8 cellular contexts compared by ENCODE assay signal in genomic region chr2:237590272-237591020, GRCh38. TPM values are rescaled to one million over a fixed set of nuclear protein-coding genes. Genes with fewer than 3 reads are reported as not detected.
DNase-seq lines count a peak whose midpoint lies in the region; ATAC-seq, FAIRE-seq and TF ChIP-seq lines count a peak whose summit lies in the region.

TSS of gene RAB17 (minus strand) at chr2:237590734. CDS start at chr2:237586154, 4,580 bp downstream.

- H3K4me2 ChIP-seq in HepG2 (ENCODE audit: low read depth, low read length), result peak within 1 kb of the TSS; percentile 87

- H4K20me1 ChIP-seq in HepG2 (ENCODE audit: insufficient read depth, low read length), result no peaks in the 10 kb centered on the region

- peaks cover 46% of the 10 kb centered on the region for H3K4me1 ChIP-seq in HUES64 (ENCODE audit: insufficient read depth, low read length)
- H3K4me1 ChIP-seq in HepG2 (ENCODE audit: insufficient read depth, low read length), result peaks cover 97% of the 10 kb centered on the region

- CTCF ChIA-PET in MCF 10A (lab: Yijun Ruan, JAX) (interaction anchor here (0.6 to 4.4 kb wide), 7 partner anchors 9 to 155 kb away, joined by 3 to 18 read pairs (median 3); no protein-coding TSS in a partner anchor), HepG2 (lab: Yijun Ruan, JAX; ENCODE audit: low intra/inter-chr PET ratio, low total read pairs) (no interaction called here)

- DNase-seq in MCF 10A (ENCODE audit: unreplicated experiment) (peak; percentile 71), HepG2 (ENCODE audit: low spot score) (peak; percentile 90), cerebellar cortex (ENCODE audit: low spot score) (no peak), SKM-1 (lab: John Stamatoyannopoulos, UW; ENCODE audit: unreplicated experiment) (no peak), natural killer cell (no peak)
- DNase-seq in activated CD4-positive, alpha-beta T cell treated with anti-CD3 and anti-CD28 coated beads, Interleukin-2, amount 50 U/mL, for 48 hours, result no peak

- in situ Hi-C loops in HepG2 (cut with HindIII; ENCODE audit: extremely low pct_ligation_motif_present, low pct_unique_long_range_greater_than_20kb), result no loop called here

- H3K27me3 ChIP-seq in HUES64 (ENCODE audit: insufficient read depth, low read length) (0 out of 2 replicates have a peak, but pooled peaks cover 3% of the 10 kb centered on the region), HepG2 (ENCODE audit: control insufficient read depth in 1 of 2, insufficient read depth in 2 of 2, low read length in 2 of 2) (no peaks in the 10 kb centered on the region; a peak in 1 of 5 replicates)

- ATAC-seq in HepG2 (peak; percentile 79), natural killer cell (no peak)

- no peaks in the 10 kb centered on the region for H3K9me3 ChIP-seq in HUES64 (ENCODE audit: insufficient read depth, low read depth, low read length)
- H3K9me3 ChIP-seq in HepG2 (ENCODE audit: low read length), result no peaks in the 10 kb centered on the region

- H3K9me3 Mint-ChIP-seq in MCF 10A (ENCODE audit: unreplicated experiment), result no peaks in the 10 kb centered on the region
- H3K9me3 Mint-ChIP-seq in natural killer cell, result no peaks in the 10 kb centered on the region

- H3K4me3 ChIP-seq in HUES64 (ENCODE audit: low read length), result peak within 1 kb of the TSS; percentile 50
- H3K4me3 ChIP-seq in HepG2 (replicated peaks in 1 of 3; ENCODE audit: insufficient read depth in 1 of 3, low read depth in 2 of 3, low read length in 3 of 3), result peak within 1 kb of the TSS; percentile 58 to 80 (median 76)

- TF ChIP-seq POLR2A in HepG2 (IDR thresholded peaks at IDR 0.05; ENCODE audit: insufficient read depth in 1 of 2, low read depth in 2 of 2, low read length in 2 of 2), result peak; percentile 51 to 71; a peak in 3 of 4 replicates

- peak within 1 kb of the TSS; percentile 77 for H3K4me3 Mint-ChIP-seq in MCF 10A (ENCODE audit: unreplicated experiment)
- no peak within 1 kb of the TSS for H3K4me3 Mint-ChIP-seq in natural killer cell

- TF ChIP-seq CTCF in 22Rv1 (IDR thresholded peaks at IDR 0.05) (no peak), MCF 10A (IDR thresholded peaks at IDR 0.05; ENCODE audit: unreplicated experiment) (no peak), HepG2 (CRISPR knock-in tag; IDR thresholded peaks at IDR 0.05) (peak; percentile 37), natural killer cell (IDR thresholded peaks at IDR 0.05) (no peak)

- FAIRE-seq in HepG2 (lab: Jason Lieb, UNC), result peak; percentile 89

- H3K27me3 Mint-ChIP-seq in MCF 10A (ENCODE audit: insufficient read depth, unreplicated experiment) (no peaks in the 10 kb centered on the region), natural killer cell (ENCODE audit: low read depth in 2 of 2) (peaks cover 0 to 10% of the 10 kb centered on the region in 2 donors)

- BruUV-seq in MCF 10A (replicated peaks; lab: Mats Ljungman, UMichigan) (no TSS peak), HepG2 (replicated peaks; lab: Mats Ljungman, UMichigan) (no TSS peak)

- intact Hi-C loops in MCF 10A (cut with micrococcal nuclease) (loop anchor here (5.0 kb wide), 1 partner anchor 67 kb away; no protein-coding TSS in a partner anchor), HepG2 (cut with micrococcal nuclease; ENCODE audit: unreplicated experiment) (no loop called here), natural killer cell (cut with micrococcal nuclease) (no loop called here)

- H3K79me2 ChIP-seq in HepG2 (ENCODE audit: insufficient read depth, low read length), result peaks cover 41% of the 10 kb centered on the region

- H3K27ac Mint-ChIP-seq in MCF 10A (ENCODE audit: low read depth, unreplicated experiment), result peak within 1 kb of the TSS; percentile 90
- H3K27ac Mint-ChIP-seq in natural killer cell, result no peak within 1 kb of the TSS

- H3K9ac ChIP-seq in HUES64 (ENCODE audit: low read depth, low read length) (peak within 1 kb of the TSS; percentile 23), HepG2 (ENCODE audit: insufficient read depth, low read depth, low read length) (peak within 1 kb of the TSS; percentile 64)

- no peak within 1 kb of the TSS for H2AFZ ChIP-seq in HepG2 (ENCODE audit: low read length)

- POLR2A ChIA-PET in MCF 10A (lab: Yijun Ruan, JAX), result interaction anchor here (0.5 to 3.5 kb wide), 30 partner anchors 11 to 662 kb away, joined by 3 to 19 read pairs (median 3); partner anchors contain the start of gene COPS8
- POLR2A ChIA-PET in HepG2 (lab: Yijun Ruan, JAX), result interaction anchor here (0.6 to 2.2 kb wide), 7 partner anchors 9 to 115 kb away, joined by 3 to 40 read pairs (median 3); no protein-coding TSS in a partner anchor

- H3K36me3 Mint-ChIP-seq in MCF 10A (ENCODE audit: insufficient read depth, unreplicated experiment) (no peaks in the 10 kb centered on the region), natural killer cell (no peaks in the 10 kb centered on the region)

- 86% methylated on average over 15 of the region's 15 CpGs for WGBS in HUES64
- WGBS in HepG2 (ENCODE audit: low lambda C conversion rate), result under 1% methylated on average over 14 of the region's 15 CpGs

- TF ChIP-seq RAD21 in HepG2 (CRISPR knock-in tag; IDR thresholded peaks at IDR 0.05), result no peak; the same call in 1 of the 2 replicates

- peaks cover 13% of the 10 kb centered on the region for H3K4me1 Mint-ChIP-seq in MCF 10A (ENCODE audit: insufficient read depth, unreplicated experiment)
- H3K4me1 Mint-ChIP-seq in natural killer cell, result no peaks in the 10 kb centered on the region

- H3K27ac ChIP-seq in 22Rv1 (peak within 1 kb of the TSS; percentile 98), HUES64 (ENCODE audit: low read depth, low read length) (0 out of 2 replicates have a peak within 1 kb of the TSS, but pooled peaks have one; percentile 32), HepG2 (ENCODE audit: extremely low read length, insufficient read depth, low read length) (peak within 1 kb of the TSS; percentile 68)

- peak; percentile 47 to 88; a peak in 2 of 4 replicates for TF ChIP-seq EP300 in HepG2 (IDR thresholded peaks at IDR 0.05; ENCODE audit: low read depth in 2 of 2, low read length in 2 of 2)
- TF ChIP-seq EP300 in HepG2 (CRISPR knock-in tag; IDR thresholded peaks at IDR 0.05; ENCODE audit: borderline replicate concordance), result peak; percentile 73; the same call in 1 of the 2 replicates

- H3K36me3 ChIP-seq in HUES64 (ENCODE audit: insufficient read depth, low read length) (no peaks in the 10 kb centered on the region), HepG2 (replicated peaks in 1 of 2; ENCODE audit: control insufficient read depth in 1 of 2, insufficient read depth in 2 of 2, low read length in 2 of 2) (no peaks in the 10 kb centered on the region)

TF ChIP-seq in HepG2, 621 proteins besides CTCF, POLR2A, EP300 and RAD21 (continues in another document):
- TF ChIP-seq HOXA3 (CRISPR knock-in tag; IDR thresholded peaks at IDR 0.05), result peak; percentile 92
- TF ChIP-seq ETV6 (CRISPR knock-in tag; conservative IDR thresholded peaks at IDR 0.05), result no peak
- TF ChIP-seq ZNF563 (CRISPR knock-in tag; IDR thresholded peaks at IDR 0.05), result peak; percentile 54; the same call in 1 of the 2 replicates
- no peak for TF ChIP-seq MBD4 (IDR thresholded peaks at IDR 0.05; ENCODE audit: borderline replicate concordance, low read length)
- no peak; the same call in 1 of the 2 replicates for TF ChIP-seq NFYB (CRISPR knock-in tag; IDR thresholded peaks at IDR 0.05)
- no peak for TF ChIP-seq CENPBD1 (CRISPR knock-in tag; IDR thresholded peaks at IDR 0.05; ENCODE audit: borderline replicate concordance, low read depth)
- peak; percentile 97 for TF ChIP-seq GATAD2A (CRISPR knock-in tag; IDR thresholded peaks at IDR 0.05)
- TF ChIP-seq ZNF589 (CRISPR knock-in tag; conservative IDR thresholded peaks at IDR 0.05), result 0 out of 2 replicates have a peak, but pooled peaks have one; percentile 74
- TF ChIP-seq SIN3B (IDR thresholded peaks at IDR 0.05; ENCODE audit: low read length), result no peak
- TF ChIP-seq YY1 (IDR thresholded peaks at IDR 0.05; ENCODE audit: insufficient read depth, insufficient replicate concordance, low read depth, low read length), result peak; percentile 55
- peak; percentile 79 for TF ChIP-seq NRL (CRISPR knock-in tag; IDR thresholded peaks at IDR 0.05; ENCODE audit: borderline replicate concordance)
- peak; percentile 92 for TF ChIP-seq NR2F2 (IDR thresholded peaks at IDR 0.05; ENCODE audit: borderline replicate concordance, low read depth)
- TF ChIP-seq ZNF674 (CRISPR knock-in tag; IDR thresholded peaks at IDR 0.05; ENCODE audit: low read depth), result 0 out of 2 replicates have a peak, but pooled peaks have one; percentile 74
- peak; percentile 78 for TF ChIP-seq SOX5 (CRISPR knock-in tag; IDR thresholded peaks at IDR 0.05; ENCODE audit: borderline replicate concordance)

RNA-seq across cellular contexts. Expression of gene RAB17, which starts in this region (rescaled TPM):
- polyA plus RNA-seq in HUES64 (2013, experiment 1 of 2), result 8.4 TPM
- 14.5 TPM for polyA plus RNA-seq in HUES64 (2013, experiment 2 of 2)
- total RNA-seq in MCF 10A (2022) (10.6 and 17.2 TPM in 2 replicates), HepG2 (2016; rRNA removed; fragmentation: Illumina TruSeq; extraction: Trizol) (68.0 and 70.0 TPM in 2 replicates), natural killer cell (not detected)
- 21.0 and 21.9 TPM in 2 replicates for total RNA-seq in HepG2 (2016; cell fraction: cytosol; rRNA removed; fragmentation: Illumina TruSeq; extraction: Trizol; ENCODE audit: low read depth)
- 67.8 and 73.3 TPM in 2 replicates for total RNA-seq in HepG2 (2016; cell fraction: insoluble cytoplasmic fraction; rRNA removed; fragmentation: Illumina TruSeq; extraction: Trizol)
- total RNA-seq in HepG2 (2016; cell fraction: membrane; rRNA removed; fragmentation: Illumina TruSeq; extraction: Trizol), result 42.7 and 50.7 TPM in 2 replicates
- 51.2 and 64.7 TPM in 2 replicates for total RNA-seq in HepG2 (2016; cell fraction: nucleus; rRNA removed; fragmentation: Illumina TruSeq; extraction: Trizol)
- polyA plus RNA-seq in HepG2 (2011; rRNA removed), result 124 and 141 TPM in 2 replicates
- polyA plus RNA-seq in HepG2 (2011; cell fraction: cytosol; rRNA removed), result 66.2 and 82.5 TPM in 2 replicates
- 477 and 514 TPM in 2 replicates for polyA plus RNA-seq in HepG2 (2011; cell fraction: nucleus; rRNA removed)
- polyA plus RNA-seq in HepG2 (2012), result 189 and 204 TPM in 2 replicates
- polyA plus RNA-seq in HepG2 (2016; cell fraction: cytosol; fragmentation: Illumina TruSeq; extraction: Trizol; ENCODE audit: low read depth), result 14.6 and 16.8 TPM in 2 replicates
- polyA plus RNA-seq in HepG2 (2016; cell fraction: insoluble cytoplasmic fraction; fragmentation: Illumina TruSeq; extraction: Trizol; ENCODE audit: low read depth), result 53.0 and 54.7 TPM in 2 replicates
- 27.1 and 29.9 TPM in 2 replicates for polyA plus RNA-seq in HepG2 (2016; cell fraction: membrane; fragmentation: Illumina TruSeq; extraction: Trizol; ENCODE audit: low read depth)
- 145 and 160 TPM in 2 replicates for polyA plus RNA-seq in HepG2 (2016; cell fraction: nucleus; fragmentation: Illumina TruSeq; extraction: Trizol; ENCODE audit: insufficient read depth, low read depth)
- polyA minus RNA-seq in HepG2 (2011; rRNA and poly(A)+ RNA removed; ENCODE audit: low replicate concordance), result 4.6 and 63.9 TPM in 2 replicates
- 23.6 and 25.7 TPM in 2 replicates for polyA minus RNA-seq in HepG2 (2011; cell fraction: cytosol; rRNA and poly(A)+ RNA removed)
- polyA minus RNA-seq in HepG2 (2011; cell fraction: nucleus; rRNA and poly(A)+ RNA removed), result 126 and 135 TPM in 2 replicates

Comparison
In these comparisons a context has a peak if more than half of its experiments do, and no peak if none do; other contexts are left out.
1. RNA of gene RAB17 (total RNA-seq): 21.0 to 73.3 TPM in HepG2 and 10.6 to 17.2 TPM in MCF 10A; not detected in natural killer cell; every median in the first group is over 10 times any median in the second.
2. H3K27ac ChIP-seq: peak in every context shown above with its lines; median percentile 98 in 22Rv1; 68 in HepG2; 32 in HUES64.
3. DNase-seq: peak in MCF 10A (single experiment) and HepG2 (single experiment); none in cerebellar cortex (single experiment), SKM-1 (single experiment), activated CD4-positive, alpha-beta T cell treated with anti-CD3 and anti-CD28 coated beads, Interleukin-2, amount 50 U/mL, for 48 hours (0 of 2) and natural killer cell (single experiment).